ENCODE assay signal across 15 cellular contexts in genomic region chr11:60984616-60985015, GRCh38. TPM values are rescaled to one million over a fixed set of nuclear protein-coding genes. Genes with fewer than 3 reads are reported as not detected.
A peak's percentile ranks its signal among the peaks of the same experiment; 100 is the strongest.
DNase-seq lines count a peak whose midpoint lies in the region; ATAC-seq and FAIRE-seq lines count a peak whose summit lies in the region.
"Had no signal": no experiment of that assay in that cellular context is flagged by ENCODE, and none has a peak within 500 bp of the region (broad histone marks: within the 10 kb centered on the region; RNA-seq: fewer than 3 reads in every experiment).

No MANE protein-coding gene starts in this region.

- ATAC-seq in activated T-helper 17 cell treated with anti-CD3 and anti-CD28 coated beads, Interleukin-2, amount 50 U/mL, for 72 hours (replicated peaks) = no peak
- no peak for ATAC-seq in naive thymus-derived CD8-positive, alpha-beta T cell
- ATAC-seq: foreskin keratinocyte had no signal

- H3K27me3 Mint-ChIP-seq in activated CD4-positive, alpha-beta T cell treated with anti-CD3 and anti-CD28 coated beads, Interleukin-2, amount 10 ng/mL, durations not matched to agents 24 days and 14 days = no peaks in the 10 kb centered on the region
- no peaks in the 10 kb centered on the region for H3K27me3 Mint-ChIP-seq in activated T-helper 17 cell treated with anti-CD3 and anti-CD28 coated beads, Interleukin-2, amount 50 U/mL, for 72 hours
- no peaks in the 10 kb centered on the region for H3K27me3 Mint-ChIP-seq in naive thymus-derived CD8-positive, alpha-beta T cell

- no peak for FAIRE-seq in HTR-8/SVneo (lab: Jason Lieb, UNC)
- FAIRE-seq: urothelium cell line had no signal

- H3K9me3 Mint-ChIP-seq in activated CD4-positive, alpha-beta T cell treated with anti-CD3 and anti-CD28 coated beads, Interleukin-2, amount 10 ng/mL, durations not matched to agents 24 days and 14 days = no peaks in the 10 kb centered on the region
- no peaks in the 10 kb centered on the region for H3K9me3 Mint-ChIP-seq in activated T-helper 17 cell treated with anti-CD3 and anti-CD28 coated beads, Interleukin-2, amount 50 U/mL, for 72 hours
- no peaks in the 10 kb centered on the region for H3K9me3 Mint-ChIP-seq in naive thymus-derived CD8-positive, alpha-beta T cell

- H3K27ac Mint-ChIP-seq in activated CD4-positive, alpha-beta T cell treated with anti-CD3 and anti-CD28 coated beads, Interleukin-2, amount 10 ng/mL, durations not matched to agents 24 days and 14 days = peak overlapping the region; percentile 94
- peak overlapping the region; percentile 99 for H3K27ac Mint-ChIP-seq in activated T-helper 17 cell treated with anti-CD3 and anti-CD28 coated beads, Interleukin-2, amount 50 U/mL, for 72 hours
- peak overlapping the region; percentile 93 to 100 (median 99) for H3K27ac Mint-ChIP-seq in naive thymus-derived CD8-positive, alpha-beta T cell

- peaks cover 83% of the 10 kb centered on the region for H3K36me3 Mint-ChIP-seq in activated CD4-positive, alpha-beta T cell treated with anti-CD3 and anti-CD28 coated beads, Interleukin-2, amount 10 ng/mL, durations not matched to agents 24 days and 14 days (ENCODE audit: low read depth)
- H3K36me3 Mint-ChIP-seq in activated T-helper 17 cell treated with anti-CD3 and anti-CD28 coated beads, Interleukin-2, amount 50 U/mL, for 72 hours (ENCODE audit: low read depth) = peaks cover 100% of the 10 kb centered on the region
- peaks cover 6 to 76% (median 15%) of the 10 kb centered on the region in 3 donors for H3K36me3 Mint-ChIP-seq in naive thymus-derived CD8-positive, alpha-beta T cell

- peaks cover 89% of the 10 kb centered on the region for H3K4me1 Mint-ChIP-seq in activated CD4-positive, alpha-beta T cell treated with anti-CD3 and anti-CD28 coated beads, Interleukin-2, amount 10 ng/mL, durations not matched to agents 24 days and 14 days
- peaks cover 41% of the 10 kb centered on the region for H3K4me1 Mint-ChIP-seq in activated T-helper 17 cell treated with anti-CD3 and anti-CD28 coated beads, Interleukin-2, amount 50 U/mL, for 72 hours
- peaks cover 40 to 96% (median 93%) of the 10 kb centered on the region in 4 donors for H3K4me1 Mint-ChIP-seq in naive thymus-derived CD8-positive, alpha-beta T cell

- DNase-seq in activated CD4-positive, alpha-beta T cell treated with anti-CD3 and anti-CD28 coated beads, Interleukin-2, amount 10 ng/mL, durations not matched to agents 24 days and 14 days = peak; percentile 66
- DNase-seq in activated CD4-positive, alpha-beta T cell treated with anti-CD3 and anti-CD28 coated beads, Interleukin-2, amount 50 U/mL, for 4 hours = no peak
- DNase-seq in HTR-8/SVneo (ENCODE audit: insufficient read length, low spot score) (peak; percentile 17), cerebellum (ENCODE audit: low spot score) (no peak), Ammon's horn (ENCODE audit: low spot score) (no peak), NCI-H1048 (lab: John Stamatoyannopoulos, UW) (no peak)
- DNase-seq in naive thymus-derived CD8-positive, alpha-beta T cell = no peak
- DNase-seq: foreskin keratinocyte, hypothalamus, midbrain, NCI-H1694, SJCRH30 had no signal

- intact Hi-C loops in activated CD4-positive, alpha-beta T cell treated with anti-CD3 and anti-CD28 coated beads, Interleukin-2, amount 10 ng/mL, durations not matched to agents 24 days and 14 days (cut with micrococcal nuclease) = no loop called here

- H3K4me3 Mint-ChIP-seq in activated CD4-positive, alpha-beta T cell treated with anti-CD3 and anti-CD28 coated beads, Interleukin-2, amount 10 ng/mL, durations not matched to agents 24 days and 14 days = peak overlapping the region; percentile 84
- H3K4me3 Mint-ChIP-seq in activated T-helper 17 cell treated with anti-CD3 and anti-CD28 coated beads, Interleukin-2, amount 50 U/mL, for 72 hours = peak overlapping the region; percentile 93
- peak overlapping the region; percentile 60 to 95 (median 82) for H3K4me3 Mint-ChIP-seq in naive thymus-derived CD8-positive, alpha-beta T cell

- POLR2A ChIA-PET in naive thymus-derived CD8-positive, alpha-beta T cell (lab: Charles Lee) = interaction anchor here (0.7 to 6.2 kb wide), 10 partner anchors 21 to 1896 kb away, joined by 3 to 52 read pairs (median 10); no protein-coding TSS in a partner anchor

RNA-seq across cellular contexts. Expression of gene CD6, which starts 13.1 kb away (rescaled TPM):
- 416 and 421 TPM in 2 replicates for total RNA-seq in activated CD4-positive, alpha-beta T cell treated with anti-CD3 and anti-CD28 coated beads, Interleukin-2, amount 10 ng/mL, durations not matched to agents 24 days and 14 days
- total RNA-seq in activated T-helper 17 cell treated with anti-CD3 and anti-CD28 coated beads, Interleukin-2, amount 50 U/mL, for 72 hours = 100 to 1,000 TPM; 254 to 438 TPM
- total RNA-seq in naive thymus-derived CD8-positive, alpha-beta T cell = 100 to 1,000 TPM; 384 to 405 TPM
- 100 to 1,000 TPM; 150 to 199 (median 153) TPM for polyA plus RNA-seq in naive thymus-derived CD8-positive, alpha-beta T cell
- total RNA-seq in cerebellum = 0.27 TPM
- total RNA-seq: NCI-H460, SJCRH30 had no signal

RNA-seq across cellular contexts. Expression of gene SLC15A3, which starts 32.6 kb away (rescaled TPM):
- 3.0 and 4.0 TPM in 2 replicates for total RNA-seq in activated CD4-positive, alpha-beta T cell treated with anti-CD3 and anti-CD28 coated beads, Interleukin-2, amount 10 ng/mL, durations not matched to agents 24 days and 14 days
- total RNA-seq in activated T-helper 17 cell treated with anti-CD3 and anti-CD28 coated beads, Interleukin-2, amount 50 U/mL, for 72 hours = 1 to 10 TPM; 1.0 to 1.3 TPM
- 10 to 100 TPM; 13.6 to 14.9 TPM for total RNA-seq in naive thymus-derived CD8-positive, alpha-beta T cell
- 1 to 10 TPM in 2 of 3 donors, under 1 TPM in 1; 0.90 to 3.4 (median 1.0) TPM for polyA plus RNA-seq in naive thymus-derived CD8-positive, alpha-beta T cell
- 3.3 TPM for total RNA-seq in cerebellum
- total RNA-seq: NCI-H460 had no signal

Comparison
In these comparisons a context has a peak if more than half of its experiments do, and no peak if none do; other contexts are left out.
1. DNase-seq: peak in activated CD4-positive, alpha-beta T cell treated with anti-CD3 and anti-CD28 coated beads, Interleukin-2, amount 10 ng/mL, durations not matched to agents 24 days and 14 days (single experiment) and HTR-8/SVneo (single experiment); none in activated CD4-positive, alpha-beta T cell treated with anti-CD3 and anti-CD28 coated beads, Interleukin-2, amount 50 U/mL, for 4 hours (0 of 2), naive thymus-derived CD8-positive, alpha-beta T cell (0 of 10), cerebellum (single experiment), Ammon's horn (single experiment) and NCI-H1048 (single experiment).
2. RNA of gene CD6, which starts 13.1 kb away (total RNA-seq): 254 to 438 TPM in activated T-helper 17 cell treated with anti-CD3 and anti-CD28 coated beads, Interleukin-2, amount 50 U/mL, for 72 hours, 416 to 421 TPM in activated CD4-positive, alpha-beta T cell treated with anti-CD3 and anti-CD28 coated beads, Interleukin-2, amount 10 ng/mL, durations not matched to agents 24 days and 14 days and 384 to 405 TPM in naive thymus-derived CD8-positive, alpha-beta T cell; 0.27 TPM in cerebellum (single experiment); every median in the first group is over 100 times any median in the second.
3. Peak in every context shown above with its lines, with median percentiles within 50 percentile points of each other: H3K27ac Mint-ChIP-seq and H3K4me3 Mint-ChIP-seq.